Comparison of ENCODE assay signal across 9 cellular contexts in genomic region chr15:90174140-90174891, GRCh38. TPM values are rescaled to one million over a fixed set of nuclear protein-coding genes. Genes with fewer than 3 reads are reported as not detected.
DNase-seq lines count a peak whose midpoint lies in the region; ATAC-seq and TF ChIP-seq lines count a peak whose summit lies in the region.
"Had no signal": no experiment of that assay in that cellular context is flagged by ENCODE, and none has a peak within 500 bp of the region (broad histone marks: within the 10 kb centered on the region; RNA-seq: fewer than 3 reads in every experiment).

No MANE protein-coding gene starts in this region.

- H3K4me3 Mint-ChIP-seq in H9 = peak overlapping the region in 1 of 2 experiments; percentile 20; a peak in 1 of 5 replicates
- no peak overlapping the region for H3K4me3 Mint-ChIP-seq in activated CD4-positive, alpha-beta memory T cell treated with anti-CD3 and anti-CD28 coated beads, Interleukin-2, amount 10 ng/mL, durations not matched to agents 7 days and 5 days
- no peak overlapping the region for H3K4me3 Mint-ChIP-seq in activated T-helper 1 cell treated with anti-CD3 and anti-CD28 coated beads, Interleukin-12 subunit alpha, Interleukin-12 subunit beta, Interleukin-2, Interleukin-4 antibody, amounts not matched to agents 30 ng/mL and 10 ng/mL and 1 ng/mL, durations not matched to agents 14 hours and 24 hours and 36 hours
- no peak overlapping the region for H3K4me3 Mint-ChIP-seq in activated naive CD4-positive, alpha-beta T cell treated with anti-CD3 and anti-CD28 coated beads, Interleukin-2, amount 10 ng/mL, durations not matched to agents 7 days and 5 days

- H2AK5ac ChIP-seq in H9 (ENCODE audit: insufficient read length, low read length) = no peak overlapping the region

- H2BK15ac ChIP-seq in H9 (ENCODE audit: low read depth, low read length) = no peak overlapping the region

- H3K79me1 ChIP-seq in H9 (ENCODE audit: insufficient read depth, low read depth, low read length, poor library complexity, severe bottlenecking) = no peaks in the 10 kb centered on the region

- no peak overlapping the region for H3K4me3 ChIP-seq in hepatocyte

- no peaks in the 10 kb centered on the region for H3K9me2 ChIP-seq in hepatocyte (replicated peaks; ENCODE audit: insufficient read depth)

- intact Hi-C loops in activated T-helper 1 cell treated with anti-CD3 and anti-CD28 coated beads, Interleukin-12 subunit alpha, Interleukin-12 subunit beta, Interleukin-2, Interleukin-4 antibody, amounts not matched to agents 30 ng/mL and 10 ng/mL and 1 ng/mL, durations not matched to agents 14 hours and 24 hours and 36 hours (cut with micrococcal nuclease) = no loop called here

- no peaks in the 10 kb centered on the region for H3K23me2 ChIP-seq in H9 (ENCODE audit: insufficient read length, low read depth, low read length, poor library complexity, severe bottlenecking)

- H3K4ac ChIP-seq in H9 (ENCODE audit: low read depth, low read length) = no peak overlapping the region

- H3K9me3 ChIP-seq in H9 (ENCODE audit: control insufficient read depth, low read depth, low read length) = no peaks in the 10 kb centered on the region
- H3K9me3 ChIP-seq in hepatocyte (ENCODE audit: low read depth) = no peaks in the 10 kb centered on the region

- H3K4me2 ChIP-seq in H9 (ENCODE audit: insufficient read depth, insufficient read length, low read length) (no peak overlapping the region), hepatocyte (peak overlapping the region; percentile 60)

- H3K4me1 Mint-ChIP-seq in H9 = peaks cover 37 to 45% of the 10 kb centered on the region in 2 experiments
- H3K4me1 Mint-ChIP-seq in activated CD4-positive, alpha-beta memory T cell treated with anti-CD3 and anti-CD28 coated beads, Interleukin-2, amount 10 ng/mL, durations not matched to agents 7 days and 5 days = peaks cover 17% of the 10 kb centered on the region
- H3K4me1 Mint-ChIP-seq in activated T-helper 1 cell treated with anti-CD3 and anti-CD28 coated beads, Interleukin-12 subunit alpha, Interleukin-12 subunit beta, Interleukin-2, Interleukin-4 antibody, amounts not matched to agents 30 ng/mL and 10 ng/mL and 1 ng/mL, durations not matched to agents 14 hours and 24 hours and 36 hours (ENCODE audit: low read depth) = peaks cover 11% of the 10 kb centered on the region
- H3K4me1 Mint-ChIP-seq in activated naive CD4-positive, alpha-beta T cell treated with anti-CD3 and anti-CD28 coated beads, Interleukin-2, amount 10 ng/mL, durations not matched to agents 7 days and 5 days = peaks cover 14% of the 10 kb centered on the region

- no peaks in the 10 kb centered on the region for H3K36me3 ChIP-seq in hepatocyte (replicated peaks; ENCODE audit: insufficient read depth, low read depth)

- H3T11ph ChIP-seq in H9 (ENCODE audit: low read length) = no peak overlapping the region

- H3K27me3 ChIP-seq in H9 (ENCODE audit: insufficient read depth, low read length) (no peaks in the 10 kb centered on the region), hepatocyte (no peaks in the 10 kb centered on the region)

- ATAC-seq in GM19035 (IDR thresholded peaks at IDR 0.05; ENCODE audit: unreplicated experiment) = no peak

- no peaks in the 10 kb centered on the region for H3K79me2 ChIP-seq in H9 (ENCODE audit: insufficient read depth, low read length)
- no peaks in the 10 kb centered on the region for H3K79me2 ChIP-seq in hepatocyte

- H3K36me3 Mint-ChIP-seq in H9 (ENCODE audit: insufficient read depth in 1 of 3, low read depth in 3 of 3) = no peaks in the 10 kb centered on the region
- no peaks in the 10 kb centered on the region for H3K36me3 Mint-ChIP-seq in activated CD4-positive, alpha-beta memory T cell treated with anti-CD3 and anti-CD28 coated beads, Interleukin-2, amount 10 ng/mL, durations not matched to agents 7 days and 5 days (ENCODE audit: low read depth)
- H3K36me3 Mint-ChIP-seq in activated T-helper 1 cell treated with anti-CD3 and anti-CD28 coated beads, Interleukin-12 subunit alpha, Interleukin-12 subunit beta, Interleukin-2, Interleukin-4 antibody, amounts not matched to agents 30 ng/mL and 10 ng/mL and 1 ng/mL, durations not matched to agents 14 hours and 24 hours and 36 hours (ENCODE audit: low read depth) = no peaks in the 10 kb centered on the region
- no peaks in the 10 kb centered on the region for H3K36me3 Mint-ChIP-seq in activated naive CD4-positive, alpha-beta T cell treated with anti-CD3 and anti-CD28 coated beads, Interleukin-2, amount 10 ng/mL, durations not matched to agents 7 days and 5 days

- H4K8ac ChIP-seq in H9 (replicated peaks; ENCODE audit: insufficient read length, low read depth, low read length) = no peak overlapping the region

- H4K20me1 ChIP-seq in H9 (ENCODE audit: control insufficient read depth, insufficient read depth, insufficient read length) (no peaks in the 10 kb centered on the region), hepatocyte (ENCODE audit: insufficient read depth, poor library complexity, severe bottlenecking) (no peaks in the 10 kb centered on the region)

- H3K27ac ChIP-seq in H9 (ENCODE audit: insufficient read length, low read depth, low read length) (no peak overlapping the region), hepatocyte (peak overlapping the region; percentile 97)

- peak overlapping the region; percentile 24 to 55 (median 49); a peak in 3 of 7 replicates for H3K27ac Mint-ChIP-seq in H9
- H3K27ac Mint-ChIP-seq in activated CD4-positive, alpha-beta memory T cell treated with anti-CD3 and anti-CD28 coated beads, Interleukin-2, amount 10 ng/mL, durations not matched to agents 7 days and 5 days = no peak overlapping the region
- no peak overlapping the region for H3K27ac Mint-ChIP-seq in activated T-helper 1 cell treated with anti-CD3 and anti-CD28 coated beads, Interleukin-12 subunit alpha, Interleukin-12 subunit beta, Interleukin-2, Interleukin-4 antibody, amounts not matched to agents 30 ng/mL and 10 ng/mL and 1 ng/mL, durations not matched to agents 14 hours and 24 hours and 36 hours
- no peak overlapping the region for H3K27ac Mint-ChIP-seq in activated naive CD4-positive, alpha-beta T cell treated with anti-CD3 and anti-CD28 coated beads, Interleukin-2, amount 10 ng/mL, durations not matched to agents 7 days and 5 days

- no peak overlapping the region for H3K9ac ChIP-seq in H9 (ENCODE audit: extremely low read depth, insufficient read length, low read length)

- peaks cover 3% of the 10 kb centered on the region for H3K27me3 Mint-ChIP-seq in H9 (ENCODE audit: low read depth)
- H3K27me3 Mint-ChIP-seq in activated CD4-positive, alpha-beta memory T cell treated with anti-CD3 and anti-CD28 coated beads, Interleukin-2, amount 10 ng/mL, durations not matched to agents 7 days and 5 days = peaks cover 3% of the 10 kb centered on the region
- H3K27me3 Mint-ChIP-seq in activated T-helper 1 cell treated with anti-CD3 and anti-CD28 coated beads, Interleukin-12 subunit alpha, Interleukin-12 subunit beta, Interleukin-2, Interleukin-4 antibody, amounts not matched to agents 30 ng/mL and 10 ng/mL and 1 ng/mL, durations not matched to agents 14 hours and 24 hours and 36 hours (ENCODE audit: insufficient read depth) = peaks cover 4% of the 10 kb centered on the region
- H3K27me3 Mint-ChIP-seq in activated naive CD4-positive, alpha-beta T cell treated with anti-CD3 and anti-CD28 coated beads, Interleukin-2, amount 10 ng/mL, durations not matched to agents 7 days and 5 days = peaks cover 31% of the 10 kb centered on the region

- CTCF ChIA-PET in activated CD4-positive, alpha-beta memory T cell treated with anti-CD3 and anti-CD28 coated beads, Interleukin-2, amount 10 ng/mL, durations not matched to agents 7 days and 5 days (lab: Charles Lee) = no interaction called here
- CTCF ChIA-PET in activated naive CD4-positive, alpha-beta T cell treated with anti-CD3 and anti-CD28 coated beads, Interleukin-2, amount 10 ng/mL, durations not matched to agents 7 days and 5 days (lab: Charles Lee) = no interaction called here

- no peak overlapping the region for H2BK5ac ChIP-seq in H9 (ENCODE audit: insufficient read length, low read length)

- DNase-seq in H9 = peak; percentile 41
- peak; percentile 43 for DNase-seq in astrocyte of the hippocampus (ENCODE audit: low read depth, low spot score)
- DNase-seq in hepatocyte (ENCODE audit: low spot score) = peak; percentile 83
- peak; percentile 88 for DNase-seq in renal cortical epithelial cell (ENCODE audit: low read depth)
- DNase-seq in activated CD4-positive, alpha-beta memory T cell treated with anti-CD3 and anti-CD28 coated beads, Interleukin-2, amount 10 ng/mL, durations not matched to agents 7 days and 5 days = no peak
- DNase-seq in activated T-helper 1 cell treated with anti-CD3 and anti-CD28 coated beads, Interleukin-12 subunit alpha, Interleukin-12 subunit beta, Interleukin-2, Interleukin-4 antibody, amounts not matched to agents 30 ng/mL and 10 ng/mL and 1 ng/mL, durations not matched to agents 14 hours and 24 hours and 36 hours (ENCODE audit: low spot score) = no peak
- no peak for DNase-seq in activated naive CD4-positive, alpha-beta T cell treated with anti-CD3 and anti-CD28 coated beads, Interleukin-2, amount 10 ng/mL, durations not matched to agents 7 days and 5 days
- DNase-seq: NCI-H2107 had no signal

- H4K91ac ChIP-seq in H9 (ENCODE audit: insufficient read length, low read depth, low read length) = no peak overlapping the region

- H4K5ac ChIP-seq in H9 (ENCODE audit: insufficient read length, low read depth, low read length) = no peak overlapping the region

- no peak for TF ChIP-seq CTCF in H9 (conservative IDR thresholded peaks at IDR 0.05)
- no peak for TF ChIP-seq CTCF in hepatocyte (IDR thresholded peaks at IDR 0.05; ENCODE audit: poor library complexity)

- WGBS in H9 (ENCODE audit: extremely low coverage, insufficient read length, low lambda C conversion rate) = no CpG with 5 or more reads among the region's 25 CpGs
- 67% methylated on average over 25 of the region's 25 CpGs for WGBS in hepatocyte (ENCODE audit: low lambda C conversion rate, missing lambda C conversion rate)

- H2AFZ ChIP-seq in H9 (ENCODE audit: low read length) (no peak overlapping the region), hepatocyte (no peak overlapping the region)

- H3K56ac ChIP-seq in H9 (ENCODE audit: insufficient read length, low read depth, low read length) = no peak overlapping the region

- H3K23ac ChIP-seq in H9 (ENCODE audit: insufficient read length, low read depth, low read length) = no peak overlapping the region

- H2BK12ac ChIP-seq in H9 (ENCODE audit: insufficient read length, low read depth, low read length) = no peak overlapping the region

- H2BK120ac ChIP-seq in H9 (ENCODE audit: low read depth, low read length, poor library complexity, severe bottlenecking) = peak overlapping the region; percentile 23

- H3K9me3 Mint-ChIP-seq in H9 = no peaks in the 10 kb centered on the region; a peak in 1 of 5 replicates
- peaks cover 2% of the 10 kb centered on the region for H3K9me3 Mint-ChIP-seq in activated CD4-positive, alpha-beta memory T cell treated with anti-CD3 and anti-CD28 coated beads, Interleukin-2, amount 10 ng/mL, durations not matched to agents 7 days and 5 days
- H3K9me3 Mint-ChIP-seq in activated T-helper 1 cell treated with anti-CD3 and anti-CD28 coated beads, Interleukin-12 subunit alpha, Interleukin-12 subunit beta, Interleukin-2, Interleukin-4 antibody, amounts not matched to agents 30 ng/mL and 10 ng/mL and 1 ng/mL, durations not matched to agents 14 hours and 24 hours and 36 hours = no peaks in the 10 kb centered on the region
- no peaks in the 10 kb centered on the region for H3K9me3 Mint-ChIP-seq in activated naive CD4-positive, alpha-beta T cell treated with anti-CD3 and anti-CD28 coated beads, Interleukin-2, amount 10 ng/mL, durations not matched to agents 7 days and 5 days

- no peak overlapping the region for H3K18ac ChIP-seq in H9 (ENCODE audit: insufficient read length, low read depth, low read length)

- H2BK20ac ChIP-seq in H9 (ENCODE audit: low read depth, low read length, poor library complexity, severe bottlenecking) = no peak overlapping the region

- no peak overlapping the region for H3K14ac ChIP-seq in H9 (ENCODE audit: insufficient read depth, low read length)

- H3K4me1 ChIP-seq in H9 (ENCODE audit: insufficient read depth, low read length) (no peaks in the 10 kb centered on the region; the same call in 1 of the 2 replicates), hepatocyte (ENCODE audit: insufficient read depth) (peaks cover 11% of the 10 kb centered on the region)

- POLR2A ChIA-PET in activated CD4-positive, alpha-beta memory T cell treated with anti-CD3 and anti-CD28 coated beads, Interleukin-2, amount 10 ng/mL, durations not matched to agents 7 days and 5 days (lab: Charles Lee) = no interaction called here

RNA-seq across cellular contexts. Expression of gene SEMA4B, which starts 26.8 kb away (rescaled TPM):
- total RNA-seq in H9 (2021) (32.5 and 33.2 TPM in 2 replicates), hepatocyte (19.2 and 27.8 TPM in 2 replicates), renal cortical epithelial cell (26.6 and 154 TPM in 2 replicates)
- 43.5 and 47.9 TPM in 2 replicates for polyA plus RNA-seq in hepatocyte
- total RNA-seq in activated CD4-positive, alpha-beta memory T cell treated with anti-CD3 and anti-CD28 coated beads, Interleukin-2, amount 10 ng/mL, durations not matched to agents 7 days and 5 days = 10 to 100 TPM; 29.7 to 29.9 TPM
- total RNA-seq in activated T-helper 1 cell treated with anti-CD3 and anti-CD28 coated beads, Interleukin-12 subunit alpha, Interleukin-12 subunit beta, Interleukin-2, Interleukin-4 antibody, amounts not matched to agents 30 ng/mL and 10 ng/mL and 1 ng/mL, durations not matched to agents 14 hours and 24 hours and 36 hours = 17.5 and 18.8 TPM in 2 replicates

RNA-seq across cellular contexts. Expression of gene CIB1, which starts 59.4 kb away (rescaled TPM):
- total RNA-seq in H9 (2021) (23.0 and 27.8 TPM in 2 replicates), hepatocyte (49.6 and 53.3 TPM in 2 replicates), renal cortical epithelial cell (44.6 and 45.6 TPM in 2 replicates)
- 161 and 163 TPM in 2 replicates for polyA plus RNA-seq in hepatocyte
- total RNA-seq in activated CD4-positive, alpha-beta memory T cell treated with anti-CD3 and anti-CD28 coated beads, Interleukin-2, amount 10 ng/mL, durations not matched to agents 7 days and 5 days = 100 to 1,000 TPM; 118 to 120 TPM
- 144 and 145 TPM in 2 replicates for total RNA-seq in activated T-helper 1 cell treated with anti-CD3 and anti-CD28 coated beads, Interleukin-12 subunit alpha, Interleukin-12 subunit beta, Interleukin-2, Interleukin-4 antibody, amounts not matched to agents 30 ng/mL and 10 ng/mL and 1 ng/mL, durations not matched to agents 14 hours and 24 hours and 36 hours

RNA-seq across cellular contexts. Expression of gene GDPGP1, which starts 59.7 kb away (rescaled TPM):
- total RNA-seq in H9 (2021) = 6.7 and 9.7 TPM in 2 replicates
- total RNA-seq in hepatocyte = 5.1 and 6.8 TPM in 2 replicates
- polyA plus RNA-seq in hepatocyte = 0.56 and 1.7 TPM in 2 replicates
- 19.0 and 20.8 TPM in 2 replicates for total RNA-seq in renal cortical epithelial cell
- 10 to 100 TPM; 10.3 to 10.5 TPM for total RNA-seq in activated CD4-positive, alpha-beta memory T cell treated with anti-CD3 and anti-CD28 coated beads, Interleukin-2, amount 10 ng/mL, durations not matched to agents 7 days and 5 days
- total RNA-seq in activated T-helper 1 cell treated with anti-CD3 and anti-CD28 coated beads, Interleukin-12 subunit alpha, Interleukin-12 subunit beta, Interleukin-2, Interleukin-4 antibody, amounts not matched to agents 30 ng/mL and 10 ng/mL and 1 ng/mL, durations not matched to agents 14 hours and 24 hours and 36 hours = 12.7 and 15.5 TPM in 2 replicates

Comparison
In these comparisons a context has a peak if more than half of its experiments do, and no peak if none do; other contexts are left out.
1. DNase-seq: peak in H9 (single experiment), astrocyte of the hippocampus (single experiment), hepatocyte (single experiment) and renal cortical epithelial cell (single experiment); none in activated CD4-positive, alpha-beta memory T cell treated with anti-CD3 and anti-CD28 coated beads, Interleukin-2, amount 10 ng/mL, durations not matched to agents 7 days and 5 days (single experiment), activated T-helper 1 cell treated with anti-CD3 and anti-CD28 coated beads, Interleukin-12 subunit alpha, Interleukin-12 subunit beta, Interleukin-2, Interleukin-4 antibody, amounts not matched to agents 30 ng/mL and 10 ng/mL and 1 ng/mL, durations not matched to agents 14 hours and 24 hours and 36 hours (single experiment) and activated naive CD4-positive, alpha-beta T cell treated with anti-CD3 and anti-CD28 coated beads, Interleukin-2, amount 10 ng/mL, durations not matched to agents 7 days and 5 days (single experiment).
2. H3K27ac Mint-ChIP-seq: peak in H9 (3 of 3); none in activated CD4-positive, alpha-beta memory T cell treated with anti-CD3 and anti-CD28 coated beads, Interleukin-2, amount 10 ng/mL, durations not matched to agents 7 days and 5 days (single experiment), activated T-helper 1 cell treated with anti-CD3 and anti-CD28 coated beads, Interleukin-12 subunit alpha, Interleukin-12 subunit beta, Interleukin-2, Interleukin-4 antibody, amounts not matched to agents 30 ng/mL and 10 ng/mL and 1 ng/mL, durations not matched to agents 14 hours and 24 hours and 36 hours (single experiment) and activated naive CD4-positive, alpha-beta T cell treated with anti-CD3 and anti-CD28 coated beads, Interleukin-2, amount 10 ng/mL, durations not matched to agents 7 days and 5 days (single experiment).